ENCODE assay signal across 13 cellular contexts in genomic region chr14:61337893-61338292, GRCh38. TPM values are rescaled to one million over a fixed set of nuclear protein-coding genes. Genes with fewer than 3 reads are reported as not detected.
DNase-seq lines count a peak whose midpoint lies in the region; ATAC-seq, FAIRE-seq and TF ChIP-seq lines count a peak whose summit lies in the region.
"Had no signal": no experiment of that assay in that cellular context is flagged by ENCODE, and none has a peak within 500 bp of the region (broad histone marks: within the 10 kb centered on the region; RNA-seq: fewer than 3 reads in every experiment).

No MANE protein-coding gene starts in this region.

- H3K9me3 Mint-ChIP-seq in CD8-positive, alpha-beta T cell, result no peaks in the 10 kb centered on the region
- no peaks in the 10 kb centered on the region for H3K9me3 Mint-ChIP-seq in natural killer cell treated with Interleukin-12 subunit alpha and Interleukin-12 subunit beta and Interleukin-15 and Interleukin-18, amount 100 ng/mL, for 72 hours
- H3K9me3 Mint-ChIP-seq: HFFc6, nephron progenitor cell had no signal

- no peaks in the 10 kb centered on the region for H3K9me3 ChIP-seq in CD8-positive, alpha-beta T cell (ENCODE audit: low read length)
- H3K9me3 ChIP-seq: MG63 had no signal

- H3K27ac Mint-ChIP-seq in CD8-positive, alpha-beta T cell, result peak overlapping the region; percentile 98
- H3K27ac Mint-ChIP-seq in natural killer cell treated with Interleukin-12 subunit alpha and Interleukin-12 subunit beta and Interleukin-15 and Interleukin-18, amount 100 ng/mL, for 72 hours, result peak overlapping the region; percentile 97 to 98
- H3K27ac Mint-ChIP-seq: HFFc6, nephron progenitor cell had no signal

- peaks cover 91% of the 10 kb centered on the region for H3K4me1 ChIP-seq in CD8-positive, alpha-beta T cell (ENCODE audit: insufficient read depth, low read length)

- DNase-seq in CD8-positive, alpha-beta T cell, result peak; percentile 62 to 90 (median 76)
- peak; percentile 48 for DNase-seq in activated CD4-positive, CD25-positive, alpha-beta regulatory T cell treated with anti-CD3 and anti-CD28 coated beads, Interleukin-2, amount 50 U/mL, for 72 hours
- peak; percentile 66 for DNase-seq in activated naive CD4-positive, alpha-beta T cell treated with Interleukin-2 at 50 U/mL for 16 hours
- DNase-seq in natural killer cell treated with Interleukin-12 subunit alpha and Interleukin-12 subunit beta and Interleukin-15 and Interleukin-18, amount 100 ng/mL, for 72 hours (ENCODE audit: low spot score), result no peak
- no peak for DNase-seq in RCC 7860 (ENCODE audit: low spot score)
- no peak for DNase-seq in DMS 273 (lab: John Stamatoyannopoulos, UW; ENCODE audit: unreplicated experiment)
- DNase-seq in GDM1 (lab: John Stamatoyannopoulos, UW), result no peak
- DNase-seq: HFFc6, MG63, NCI-H526, nephron progenitor cell had no signal

- ATAC-seq in CD8-positive, alpha-beta T cell, result peak; percentile 48
- ATAC-seq in natural killer cell treated with Interleukin-12 subunit alpha and Interleukin-12 subunit beta and Interleukin-15 and Interleukin-18, amount 100 ng/mL, for 72 hours, result peak in 1 of 2 donors; percentile 52
- no peak for ATAC-seq in GM18907 (IDR thresholded peaks at IDR 0.05; ENCODE audit: unreplicated experiment)

- H3K27me3 ChIP-seq in CD8-positive, alpha-beta T cell (ENCODE audit: insufficient read depth, low read length), result no peaks in the 10 kb centered on the region
- H3K27me3 ChIP-seq: MG63 had no signal

- FAIRE-seq in RCC 7860 (lab: Jason Lieb, UNC), result no peak

- H3K27me3 Mint-ChIP-seq in CD8-positive, alpha-beta T cell (ENCODE audit: low read depth), result no peaks in the 10 kb centered on the region
- H3K27me3 Mint-ChIP-seq in natural killer cell treated with Interleukin-12 subunit alpha and Interleukin-12 subunit beta and Interleukin-15 and Interleukin-18, amount 100 ng/mL, for 72 hours, result no peaks in the 10 kb centered on the region

- no peaks in the 10 kb centered on the region for H3K36me3 ChIP-seq in CD8-positive, alpha-beta T cell (ENCODE audit: insufficient read depth, low read length)
- H3K36me3 ChIP-seq: MG63 had no signal

- H3K27ac ChIP-seq in CD8-positive, alpha-beta T cell (ENCODE audit: low read depth, low read length), result peak overlapping the region; percentile 90
- H3K27ac ChIP-seq: epithelial cell of prostate had no signal

- POLR2A ChIA-PET in CD8-positive, alpha-beta T cell (lab: Charles Lee), result interaction anchor here (0.6 to 9.7 kb wide), 18 partner anchors 9 to 306 kb away, joined by 3 to 96 read pairs (median 4); partner anchors contain the start of gene PRKCH

- H3K4me1 Mint-ChIP-seq in CD8-positive, alpha-beta T cell (ENCODE audit: low read depth), result peaks cover 88% of the 10 kb centered on the region
- peaks cover 78 to 87% of the 10 kb centered on the region in 2 donors for H3K4me1 Mint-ChIP-seq in natural killer cell treated with Interleukin-12 subunit alpha and Interleukin-12 subunit beta and Interleukin-15 and Interleukin-18, amount 100 ng/mL, for 72 hours (ENCODE audit: low read depth in 2 of 2)

- CTCF ChIA-PET in CD8-positive, alpha-beta T cell (lab: Charles Lee), result interaction anchor here (1.0 to 4.4 kb wide), 6 partner anchors 13 to 119 kb away, joined by 3 to 16 read pairs (median 4); no protein-coding TSS in a partner anchor

- intact Hi-C loops in CD8-positive, alpha-beta T cell (cut with DNase I, micrococcal nuclease), result loop anchor here in 1 of 2 experiments (1.0 kb wide), 1 partner anchor 12 kb away; no protein-coding TSS in a partner anchor

- H3K4me3 ChIP-seq in CD8-positive, alpha-beta T cell (ENCODE audit: low read depth, low read length), result peak overlapping the region; percentile 2
- H3K4me3 ChIP-seq: MG63 had no signal

- peaks cover 40% of the 10 kb centered on the region for H3K36me3 Mint-ChIP-seq in CD8-positive, alpha-beta T cell
- peaks cover 12% of the 10 kb centered on the region for H3K36me3 Mint-ChIP-seq in natural killer cell treated with Interleukin-12 subunit alpha and Interleukin-12 subunit beta and Interleukin-15 and Interleukin-18, amount 100 ng/mL, for 72 hours

- peak overlapping the region; percentile 63 for H3K4me3 Mint-ChIP-seq in CD8-positive, alpha-beta T cell
- peak overlapping the region; percentile 62 for H3K4me3 Mint-ChIP-seq in natural killer cell treated with Interleukin-12 subunit alpha and Interleukin-12 subunit beta and Interleukin-15 and Interleukin-18, amount 100 ng/mL, for 72 hours
- H3K4me3 Mint-ChIP-seq: HFFc6, nephron progenitor cell had no signal

- no peak for TF ChIP-seq CTCF in CD8-positive, alpha-beta T cell (IDR thresholded peaks at IDR 0.05)

RNA-seq across cellular contexts. Expression of gene PRKCH, which starts 16.5 kb away (rescaled TPM):
- 100 to 1,000 TPM; 429 to 433 TPM for total RNA-seq in CD8-positive, alpha-beta T cell
- total RNA-seq in natural killer cell treated with Interleukin-12 subunit alpha and Interleukin-12 subunit beta and Interleukin-15 and Interleukin-18, amount 100 ng/mL, for 72 hours, result 100 to 1,000 TPM; 182 to 216 TPM

RNA-seq across cellular contexts. Expression of gene TMEM30B, which starts 56.8 kb away (rescaled TPM):
- total RNA-seq in CD8-positive, alpha-beta T cell, result 10 to 100 TPM; 11.5 to 12.1 TPM
- total RNA-seq in natural killer cell treated with Interleukin-12 subunit alpha and Interleukin-12 subunit beta and Interleukin-15 and Interleukin-18, amount 100 ng/mL, for 72 hours, result 1 to 10 TPM in 1 of 2 donors, under 1 TPM in 1; 0.81 to 1.2 TPM
- total RNA-seq: HFFc6 had no signal

Comparison
In these comparisons a context has a peak if more than half of its experiments do, and no peak if none do; other contexts are left out.
1. DNase-seq: peak in CD8-positive, alpha-beta T cell (7 of 7), activated CD4-positive, CD25-positive, alpha-beta regulatory T cell treated with anti-CD3 and anti-CD28 coated beads, Interleukin-2, amount 50 U/mL, for 72 hours (single experiment) and activated naive CD4-positive, alpha-beta T cell treated with Interleukin-2 at 50 U/mL for 16 hours (single experiment); none in natural killer cell treated with Interleukin-12 subunit alpha and Interleukin-12 subunit beta and Interleukin-15 and Interleukin-18, amount 100 ng/mL, for 72 hours (single experiment), RCC 7860 (single experiment), DMS 273 (single experiment) and GDM1 (single experiment).
2. RNA of gene TMEM30B, which starts 56.8 kb away (total RNA-seq): 11.5 to 12.1 TPM in CD8-positive, alpha-beta T cell; 0.81 to 1.2 TPM in natural killer cell treated with Interleukin-12 subunit alpha and Interleukin-12 subunit beta and Interleukin-15 and Interleukin-18, amount 100 ng/mL, for 72 hours; every median in the first group is over 4 times any median in the second.